ENCODE assay signal across 23 cellular contexts in the genomic region with DNA sequence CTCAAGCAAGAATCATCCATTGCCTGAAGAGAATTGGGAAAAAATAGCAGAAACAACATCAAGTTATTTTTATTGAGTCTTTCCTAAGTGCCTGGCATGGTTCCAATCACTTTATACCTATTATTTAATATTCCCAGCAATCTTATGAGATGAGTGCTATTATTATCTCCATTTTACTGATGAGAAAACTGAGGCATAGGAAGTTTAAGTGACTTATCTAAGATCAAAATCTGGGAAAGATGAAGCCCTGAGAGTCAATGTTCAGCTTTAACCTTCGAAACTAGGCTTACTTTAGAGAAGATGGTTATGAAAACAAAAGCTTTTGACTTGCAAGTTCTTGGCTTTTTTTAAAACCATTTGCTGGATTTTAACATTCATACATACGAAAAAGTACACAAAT.
"Had no signal": no experiment of that assay in that cellular context is flagged by ENCODE, and none has a peak within 500 bp of the region (broad histone marks: within the 10 kb centered on the region; RNA-seq: fewer than 3 reads in every experiment).

No MANE protein-coding gene starts in this region.

- H3K27me3 ChIP-seq: MG63, SJSA1 had no signal

- H3K36me3 ChIP-seq: MG63, SJSA1 had no signal

- H3K9me3 ChIP-seq: SJSA1 had no signal

- H3K4me1 ChIP-seq: SJSA1 had no signal

- H3K4me3 ChIP-seq: MG63, SJSA1, SK-N-MC had no signal

- DNase-seq: Karpas-422, KG1, MG63, NCI-H1092, NCI-H1436, NCI-H187, NCI-H2029, NCI-H2081 treated with DMSO at 0.1 percent for 48 hours, NCI-H2171, NCI-H226, NCI-H446, NCI-H510A, NCI-H524 treated with DMSO at 0.1 percent for 48 hours, NCI-H69, NCI-H774, OCI-M1, Right ventricle myocardium superior, RPMI8226, SIG-M5 had no signal

- H3K27ac ChIP-seq: HL-60, SJSA1, SK-N-MC had no signal

- FAIRE-seq: HTR-8/SVneo had no signal
